In the genomic region with DNA sequence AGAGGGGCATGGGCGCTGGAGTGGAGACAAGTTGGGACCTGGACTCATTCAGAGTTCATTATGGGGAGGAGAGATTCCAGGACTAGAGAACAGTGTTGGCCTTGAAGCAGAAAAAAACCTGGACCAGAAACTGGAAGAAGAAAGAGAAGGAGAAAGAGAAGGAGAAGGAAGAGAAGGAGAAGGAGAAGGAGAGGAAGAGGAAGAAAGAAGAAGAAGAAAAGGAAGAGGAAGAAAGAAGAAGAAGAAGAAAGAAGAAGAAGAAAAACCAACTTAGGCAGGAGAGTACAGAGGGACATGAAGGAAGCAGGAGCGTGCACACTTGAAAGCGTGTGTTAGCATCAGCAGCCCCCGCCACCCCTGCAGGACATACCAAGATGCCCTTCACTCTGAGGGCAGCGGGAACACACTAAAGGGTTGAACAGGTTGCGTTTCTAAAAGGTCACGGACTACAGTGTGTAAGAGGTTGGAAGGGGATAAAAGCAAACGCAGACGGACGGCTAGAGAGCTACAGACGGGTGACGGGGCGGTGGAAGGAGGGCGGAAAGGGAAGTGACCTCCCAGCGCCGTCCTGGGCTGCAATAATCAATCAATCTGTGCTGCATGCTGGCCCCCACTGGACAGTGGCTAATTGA, we compare ENCODE assay signal across 9 cellular contexts.
DNase-seq lines count a peak whose midpoint lies in the region; ATAC-seq and TF ChIP-seq lines count a peak whose summit lies in the region.
"Had no signal": no experiment of that assay in that cellular context is flagged by ENCODE, and none has a peak within 500 bp of the region (broad histone marks: within the 10 kb centered on the region; RNA-seq: fewer than 3 reads in every experiment).

No MANE protein-coding gene starts in this region.

- no peaks in the 10 kb centered on the region for H3F3A ChIP-seq in neural progenitor cell (ENCODE audit: low read depth)

- no peaks in the 10 kb centered on the region for H3K4me1 ChIP-seq in neural progenitor cell

- H3K27me3 ChIP-seq in neural progenitor cell = peaks cover 39% of the 10 kb centered on the region

- DNase-seq in coronary artery (ENCODE audit: low spot score) (no peak), neural progenitor cell (ENCODE audit: low spot score) (no peak), medulla oblongata (ENCODE audit: extremely low spot score) (no peak)
- DNase-seq: MV-4-11 had no signal

- ATAC-seq in GM18502 (IDR thresholded peaks at IDR 0.05; ENCODE audit: poor library complexity, unreplicated experiment) (peak; percentile 17), HG02981 (IDR thresholded peaks at IDR 0.05; ENCODE audit: unreplicated experiment) (peak; percentile 20), GM21737 (IDR thresholded peaks at IDR 0.05; ENCODE audit: unreplicated experiment) (no peak), GM19455 (IDR thresholded peaks at IDR 0.05; ENCODE audit: unreplicated experiment) (no peak), HG03280 (IDR thresholded peaks at IDR 0.05; ENCODE audit: unreplicated experiment) (no peak)

- H3K27ac Mint-ChIP-seq in neural progenitor cell = no peak overlapping the region

- H3K4me2 ChIP-seq in neural progenitor cell = peak overlapping the region; percentile 89

- no peaks in the 10 kb centered on the region for H3K36me3 Mint-ChIP-seq in neural progenitor cell

- peaks cover 7% of the 10 kb centered on the region for H3K9me3 Mint-ChIP-seq in neural progenitor cell

- peak overlapping the region; percentile 99 for H2AFZ ChIP-seq in neural progenitor cell (replicated peaks)

- H3K79me2 ChIP-seq in neural progenitor cell (ENCODE audit: low read depth) = no peaks in the 10 kb centered on the region

- H3K4me3 ChIP-seq in coronary artery (peak overlapping the region; percentile 63), neural progenitor cell (peak overlapping the region; percentile 60)

- H3K4me3 Mint-ChIP-seq in neural progenitor cell = peak overlapping the region; percentile 85

- H3K4me1 Mint-ChIP-seq in neural progenitor cell = peaks cover 16% of the 10 kb centered on the region

- TF ChIP-seq CTCF in coronary artery (IDR thresholded peaks at IDR 0.05) (no peak), neural progenitor cell (IDR thresholded peaks at IDR 0.05) (no peak)

- H3K9me3 ChIP-seq in neural progenitor cell (ENCODE audit: low read depth) = no peaks in the 10 kb centered on the region

- H3K27me3 Mint-ChIP-seq in neural progenitor cell (ENCODE audit: insufficient read depth, low read depth) = peaks cover 21% of the 10 kb centered on the region

- H3K9ac ChIP-seq in neural progenitor cell = no peak overlapping the region

- H4K20me1 ChIP-seq in neural progenitor cell (ENCODE audit: low read depth) = no peaks in the 10 kb centered on the region

- no peaks in the 10 kb centered on the region for H3K36me3 ChIP-seq in neural progenitor cell

- no peak overlapping the region for H3K27ac ChIP-seq in coronary artery
- no peak overlapping the region for H3K27ac ChIP-seq in neural progenitor cell

Comparison
In these comparisons a context has a peak if more than half of its experiments do, and no peak if none do; other contexts are left out.
1. ATAC-seq: peak in GM18502 (single experiment) and HG02981 (single experiment); none in GM21737 (single experiment), GM19455 (single experiment) and HG03280 (single experiment).